ENCODE assay signal across 1 cellular context in the genomic region with DNA sequence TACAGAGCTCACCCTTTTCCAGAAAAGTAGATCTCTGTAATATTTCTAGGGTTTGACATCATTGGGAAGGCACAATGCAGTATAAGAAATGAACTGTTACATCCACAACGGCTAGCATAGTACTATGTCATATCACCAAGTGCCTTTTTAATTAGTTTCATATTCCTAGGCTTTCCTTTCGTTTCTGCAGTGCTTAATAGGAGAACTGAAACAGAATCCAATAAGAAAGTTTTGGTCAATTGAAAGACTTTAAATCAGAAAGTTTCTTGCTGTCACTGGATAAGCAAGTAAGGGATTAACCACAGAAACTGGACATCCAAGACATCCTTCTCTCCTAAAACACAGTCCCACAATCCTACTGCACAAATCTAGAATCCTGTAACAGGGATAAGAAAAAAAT.
TF ChIP-seq lines count a peak whose summit lies in the region.

No MANE protein-coding gene starts in this region.

TF ChIP-seq in A549, 52 proteins besides CTCF, POLR2A, EP300 and RAD21 (continued from another document):
- TF ChIP-seq, protein P1, sequence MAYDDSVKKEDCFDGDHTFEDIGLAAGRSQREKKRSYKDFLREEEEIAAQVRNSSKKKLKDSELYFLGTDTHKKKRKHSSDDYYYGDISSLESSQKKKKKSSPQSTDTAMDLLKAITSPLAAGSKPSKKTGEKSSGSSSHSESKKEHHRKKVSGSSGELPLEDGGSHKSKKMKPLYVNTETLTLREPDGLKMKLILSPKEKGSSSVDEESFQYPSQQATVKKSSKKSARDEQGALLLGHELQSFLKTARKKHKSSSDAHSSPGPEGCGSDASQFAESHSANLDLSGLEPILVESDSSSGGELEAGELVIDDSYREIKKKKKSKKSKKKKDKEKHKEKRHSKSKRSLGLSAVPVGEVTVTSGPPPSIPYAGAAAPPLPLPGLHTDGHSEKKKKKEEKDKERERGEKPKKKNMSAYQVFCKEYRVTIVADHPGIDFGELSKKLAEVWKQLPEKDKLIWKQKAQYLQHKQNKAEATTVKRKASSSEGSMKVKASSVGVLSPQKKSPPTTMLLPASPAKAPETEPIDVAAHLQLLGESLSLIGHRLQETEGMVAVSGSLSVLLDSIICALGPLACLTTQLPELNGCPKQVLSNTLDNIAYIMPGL (CRISPR knock-in tag; IDR thresholded peaks at IDR 0.05; ENCODE audit: borderline replicate concordance) = no peak
- TF ChIP-seq SREBF2 (IDR thresholded peaks at IDR 0.05) (no peak), FOSL2 (IDR thresholded peaks at IDR 0.05) (no peak), FOSL2 (CRISPR knock-in tag; IDR thresholded peaks at IDR 0.05) (no peak)
